In genomic region chr5:168301593-168302388, GRCh38 we compare ENCODE assay signal across 12 cellular contexts. TPM values are rescaled to one million over a fixed set of nuclear protein-coding genes. Genes with fewer than 3 reads are reported as not detected.
DNase-seq lines count a peak whose midpoint lies in the region; ATAC-seq and TF ChIP-seq lines count a peak whose summit lies in the region.
"Had no signal": no experiment of that assay in that cellular context is flagged by ENCODE, and none has a peak within 500 bp of the region (broad histone marks: within the 10 kb centered on the region; RNA-seq: fewer than 3 reads in every experiment).

No MANE protein-coding gene starts in this region.

- DNase-seq in RPMI8226 (peak; percentile 1), glomerular visceral epithelial cell (ENCODE audit: extremely low spot score) (peak; percentile 77), renal cortical epithelial cell (ENCODE audit: low read depth) (peak; percentile 86), OCI-M2 (lab: John Stamatoyannopoulos, UW; ENCODE audit: unreplicated experiment) (no peak), NCI-H1694 treated with DMSO at 0.1 percent for 48 hours (lab: John Stamatoyannopoulos, UW) (no peak)
- DNase-seq in stimulated activated CD4-positive, alpha-beta T cell treated with anti-CD3 and anti-CD28 coated beads, Interleukin-2, amount 100 ng/mL, for 48 hours: no peak
- DNase-seq: activated CD4-positive, alpha-beta T cell treated with anti-CD3 and anti-CD28 coated beads for 36 hours; NCI-H526 treated with DMSO at 0.1 percent for 48 hours had no signal

- TF ChIP-seq CTCF in HEK293 (tag by site-specific recombination; IDR thresholded peaks at IDR 0.05): no peak

- no peak overlapping the region for H3K4me3 ChIP-seq in HEK293 (ENCODE audit: low read depth, low read length)

- CTCF ChIA-PET in HEK293 (lab: Yijun Ruan, JAX): interaction anchor here (0.5 to 1.5 kb wide), 4 partner anchors 9 to 946 kb away, joined by 3 to 6 read pairs (median 4); no protein-coding TSS in a partner anchor

- no peaks in the 10 kb centered on the region for H3K4me1 ChIP-seq in HEK293 (ENCODE audit: control insufficient read depth, insufficient read depth, low read length)
- H3K4me1 ChIP-seq: parathyroid adenoma had no signal

- no peak for ATAC-seq in HG03039 (IDR thresholded peaks at IDR 0.05; ENCODE audit: unreplicated experiment)
- ATAC-seq: activated CD4-positive, alpha-beta T cell treated with anti-CD3 and anti-CD28 coated beads for 36 hours; activated T-helper 17 cell treated with anti-CD3 and anti-CD28 coated beads, Interleukin-2, amount 50 U/mL, for 72 hours had no signal

- H3K27ac ChIP-seq in HEK293 (ENCODE audit: extremely low read depth, low read depth, low read length): no peak overlapping the region
- H3K27ac ChIP-seq: parathyroid adenoma had no signal

- POLR2A ChIA-PET in HEK293 (lab: Yijun Ruan, JAX): interaction anchor here (0.9 kb wide), 1 partner anchor 9 kb away, joined by 9 read pairs; no protein-coding TSS in a partner anchor

- no peaks in the 10 kb centered on the region for H3K36me3 ChIP-seq in HEK293 (ENCODE audit: control insufficient read depth in 2 of 2, insufficient read depth in 1 of 2, low read length in 2 of 2)

- H3K9me3 ChIP-seq in HEK293 (ENCODE audit: control insufficient read depth, insufficient read depth, low read depth, low read length): no peaks in the 10 kb centered on the region

TF ChIP-seq in HEK293, 187 proteins besides CTCF, POLR2A, EP300 and RAD21 (continues in another document):
- TF ChIP-seq PRDM6 (tag by site-specific recombination; IDR thresholded peaks at IDR 0.05) (no peak), ZNF777 (tag by site-specific recombination; IDR thresholded peaks at IDR 0.05; ENCODE audit: borderline replicate concordance) (no peak), MYNN (tag by site-specific recombination; IDR thresholded peaks at IDR 0.05; ENCODE audit: borderline replicate concordance) (no peak), KLF17 (tag by site-specific recombination; IDR thresholded peaks at IDR 0.05) (no peak), TCF7L2 (IDR thresholded peaks at IDR 0.05; ENCODE audit: borderline replicate concordance, low read depth, low read length) (no peak), ZSCAN4 (tag by site-specific recombination; IDR thresholded peaks at IDR 0.05) (no peak), PATZ1 (tag by site-specific recombination; IDR thresholded peaks at IDR 0.05) (no peak), ZNF501 (tag by site-specific recombination; IDR thresholded peaks at IDR 0.05) (no peak), ZBTB17 (tag by site-specific recombination; IDR thresholded peaks at IDR 0.05) (peak; percentile 50), ZNF169 (tag by site-specific recombination; IDR thresholded peaks at IDR 0.05) (no peak), BCL6B (tag by site-specific recombination; IDR thresholded peaks at IDR 0.05) (no peak), ZNF629 (tag by site-specific recombination; IDR thresholded peaks at IDR 0.05) (peak; percentile 8; the same call in 1 of the 2 replicates), ZNF423 (tag by site-specific recombination; IDR thresholded peaks at IDR 0.05) (peak; percentile 63; the same call in 1 of the 2 replicates), FEZF1 (tag by site-specific recombination; IDR thresholded peaks at IDR 0.05) (no peak), ZNF404 (tag by site-specific recombination; IDR thresholded peaks at IDR 0.05) (no peak), ZNF639 (tag by site-specific recombination; IDR thresholded peaks at IDR 0.05) (no peak)

RNA-seq across cellular contexts. Expression of gene WWC1, which starts 10.3 kb away (rescaled TPM):
- total RNA-seq in renal cortical epithelial cell: 173 and 319 TPM in 2 replicates

Comparison
In these comparisons a context has a peak if more than half of its experiments do, and no peak if none do; other contexts are left out.
1. DNase-seq: peak in RPMI8226 (single experiment), glomerular visceral epithelial cell (single experiment) and renal cortical epithelial cell (single experiment); none in OCI-M2 (single experiment), stimulated activated CD4-positive, alpha-beta T cell treated with anti-CD3 and anti-CD28 coated beads, Interleukin-2, amount 100 ng/mL, for 48 hours (0 of 2) and NCI-H1694 treated with DMSO at 0.1 percent for 48 hours (single experiment).